In the genomic region with DNA sequence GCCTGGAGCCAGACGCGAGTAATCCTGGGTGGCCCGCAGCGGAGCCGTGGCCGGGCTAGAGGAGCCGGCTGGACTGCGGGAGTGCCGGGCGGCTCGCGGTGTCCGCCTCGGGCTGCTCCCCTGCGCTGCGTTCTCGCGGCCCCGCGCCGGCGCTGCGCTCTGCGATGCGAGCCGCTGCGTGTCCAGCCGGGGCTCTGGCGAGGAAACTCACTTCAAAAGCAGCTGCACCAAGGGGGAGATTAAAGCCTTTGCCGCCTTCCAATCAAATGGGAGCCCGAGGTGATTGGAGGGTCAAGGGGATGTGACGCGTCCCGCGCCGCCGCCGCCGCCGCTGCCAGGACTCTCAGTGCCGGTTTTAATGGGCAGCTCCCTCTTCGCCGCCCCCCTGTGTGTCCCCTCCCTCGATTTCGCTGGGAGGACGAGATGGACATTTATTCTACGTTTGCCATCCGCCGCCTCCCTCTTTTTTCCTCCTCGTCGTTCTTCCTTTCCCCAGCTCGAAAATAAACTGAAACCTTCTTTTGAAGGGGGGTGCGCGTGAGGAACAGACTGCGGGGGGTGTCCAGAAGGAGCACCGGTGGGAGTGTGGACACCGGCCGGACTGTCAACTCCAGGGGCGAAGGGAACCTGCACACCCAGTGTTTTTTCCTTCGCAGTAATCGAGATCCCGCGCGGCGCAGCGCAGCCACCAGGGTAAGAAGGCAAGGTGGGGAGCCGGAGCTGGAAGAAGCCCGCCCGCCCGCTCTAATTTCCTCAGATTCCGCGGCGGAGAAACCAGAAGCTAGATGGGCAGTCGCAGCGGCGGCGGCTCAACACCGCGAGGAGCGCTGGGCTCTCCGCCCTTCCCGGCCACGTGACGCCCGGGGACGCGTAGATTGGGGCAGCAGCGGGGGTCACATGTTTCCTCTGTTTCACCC, we compare ENCODE assay signal across 7 cellular contexts. TPM values are rescaled to one million over a fixed set of nuclear protein-coding genes. Genes with fewer than 3 reads are reported as not detected.
DNase-seq lines count a peak whose midpoint lies in the region; FAIRE-seq and TF ChIP-seq lines count a peak whose summit lies in the region.

A gene with protein sequence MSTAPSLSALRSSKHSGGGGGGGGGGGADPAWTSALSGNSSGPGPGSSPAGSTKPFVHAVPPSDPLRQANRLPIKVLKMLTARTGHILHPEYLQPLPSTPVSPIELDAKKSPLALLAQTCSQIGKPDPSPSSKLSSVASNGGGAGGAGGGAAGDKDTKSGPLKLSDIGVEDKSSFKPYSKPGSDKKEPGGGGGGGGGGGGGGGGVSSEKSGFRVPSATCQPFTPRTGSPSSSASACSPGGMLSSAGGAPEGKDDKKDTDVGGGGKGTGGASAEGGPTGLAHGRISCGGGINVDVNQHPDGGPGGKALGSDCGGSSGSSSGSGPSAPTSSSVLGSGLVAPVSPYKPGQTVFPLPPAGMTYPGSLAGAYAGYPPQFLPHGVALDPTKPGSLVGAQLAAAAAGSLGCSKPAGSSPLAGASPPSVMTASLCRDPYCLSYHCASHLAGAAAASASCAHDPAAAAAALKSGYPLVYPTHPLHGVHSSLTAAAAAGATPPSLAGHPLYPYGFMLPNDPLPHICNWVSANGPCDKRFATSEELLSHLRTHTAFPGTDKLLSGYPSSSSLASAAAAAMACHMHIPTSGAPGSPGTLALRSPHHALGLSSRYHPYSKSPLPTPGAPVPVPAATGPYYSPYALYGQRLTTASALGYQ (minus strand): TSS at position 196 of the 917 bp plus-strand sequence. CDS start 345 bp downstream, outside the sequence.

- 0 to 1% (median 1%) methylated on average over 59 to 88 of the region's 88 CpGs for WGBS in spleen, 5 donors

- no peak for FAIRE-seq in GM12891 (lab: Jason Lieb, UNC)

- H3K27ac ChIP-seq in spleen: peak within 1 kb of the TSS; percentile 82 to 95 (median 90)

- peak within 1 kb of the TSS; percentile 89 for H3K4me3 ChIP-seq in HFF-Myc (replicated peaks; ENCODE audit: low read depth, low read length)
- H3K4me3 ChIP-seq in spleen: peak within 1 kb of the TSS; percentile 42 to 90 (median 77)

- H3K4me1 ChIP-seq in spleen: peaks cover 2 to 90% (median 68%) of the 10 kb centered on the region in 6 donors

- no peak for TF ChIP-seq POLR2A in GM12891 (IDR thresholded peaks at IDR 0.05; ENCODE audit: low read depth, low read length)
- peak in 2 of 3 donors; percentile 34 to 97 for TF ChIP-seq POLR2A in spleen (IDR thresholded peaks at IDR 0.05)

- H3K27me3 ChIP-seq in spleen (replicated peaks in 1 of 7): peaks cover 0 to 100% (median 76%) of the 10 kb centered on the region in 7 donors

- TF ChIP-seq CTCF in HFF-Myc (IDR thresholded peaks at IDR 0.05; ENCODE audit: low read depth, low read length, missing control alignments) (peak; percentile 8), spleen (IDR thresholded peaks at IDR 0.05 in 8 of 11, conservative IDR thresholded peaks at IDR 0.05 in 3 of 11) (peak in 5 of 11 experiments; percentile 10 to 25 (median 23))

- H3K9me3 ChIP-seq in spleen: no peaks in the 10 kb centered on the region

- intact Hi-C loops in spleen (cut with DNase I; ENCODE audit: low total_unique reads): loop anchor here (5.0 to 10.0 kb wide), 3 partner anchors 635 to 1583 kb away; no protein-coding TSS in a partner anchor

- peaks cover 0 to 13% (median 0%) of the 10 kb centered on the region in 6 donors for H3K36me3 ChIP-seq in spleen

- DNase-seq in GM12891 (ENCODE audit: insufficient read length, low spot score) (peak; percentile 44), HFF-Myc (ENCODE audit: extremely low read depth, low read depth) (peak; percentile 74), NCI-H1105 (lab: John Stamatoyannopoulos, UW) (peak; percentile 93), SKM-1 treated with dmso at 0.1 percent for 144 hours (lab: John Stamatoyannopoulos, UW; ENCODE audit: unreplicated experiment) (peak; percentile 96), dedifferentiated amniotic fluid mesenchymal stem cell (ENCODE audit: extremely low spot score) (peak; percentile 97), kidney tubule cell (ENCODE audit: low spot score) (peak; percentile 97), spleen (peak; percentile 94)

TF ChIP-seq in GM12891, 5 proteins besides CTCF, POLR2A, EP300 and RAD21:
- TF ChIP-seq PAX5 (IDR thresholded peaks at IDR 0.05; ENCODE audit: insufficient read depth, low read length, severe bottlenecking): no peak
- TF ChIP-seq POLR2AphosphoS5 (IDR thresholded peaks at IDR 0.05; ENCODE audit: low read depth, low read length): no peak
- no peak for TF ChIP-seq TAF1 (IDR thresholded peaks at IDR 0.05; ENCODE audit: low read depth, low read length)
- no peak for TF ChIP-seq SPI1 (IDR thresholded peaks at IDR 0.05; ENCODE audit: low read depth, low read length)
- TF ChIP-seq POU2F2 (IDR thresholded peaks at IDR 0.05; ENCODE audit: low read depth, low read length): no peak

RNA-seq across cellular contexts. Expression of the gene that starts here (rescaled TPM):
- 0.05 TPM for polyA plus RNA-seq in GM12891 (2012; ENCODE audit: low read depth, missing spikeins)
- 10 to 100 TPM in 5 of 7 donors, 1 to 10 TPM in 2; 7.8 to 25.6 (median 10.6) TPM for total RNA-seq in spleen
- 1 to 10 TPM; 3.2 to 5.6 (median 3.4) TPM for polyA plus RNA-seq in spleen

Comparison
In these comparisons a context has a peak if more than half of its experiments do, and no peak if none do; other contexts are left out.
1. Peak in every context shown above with its lines: DNase-seq, H3K4me3 ChIP-seq and H3K27ac ChIP-seq.
2. DNase-seq: peak in every context shown above with its lines; median percentile 97 in dedifferentiated amniotic fluid mesenchymal stem cell; 97 in kidney tubule cell; 96 in SKM-1 treated with dmso at 0.1 percent for 144 hours; 94 in spleen; 93 in NCI-H1105; 74 in HFF-Myc; 44 in GM12891.